In genomic region chr11:19982761-19983495, GRCh38 we compare ENCODE assay signal across 24 cellular contexts.
DNase-seq lines count a peak whose midpoint lies in the region; ATAC-seq and TF ChIP-seq lines count a peak whose summit lies in the region.
"Had no signal": no experiment of that assay in that cellular context is flagged by ENCODE, and none has a peak within 500 bp of the region (broad histone marks: within the 10 kb centered on the region; RNA-seq: fewer than 3 reads in every experiment).

No MANE protein-coding gene starts in this region.

- H3K27me3 ChIP-seq in left ventricle myocardium inferior (ENCODE audit: low read depth) (no peaks in the 10 kb centered on the region), fibroblast of lung (ENCODE audit: control insufficient read depth, insufficient read depth, low read length) (no peaks in the 10 kb centered on the region), osteoblast (ENCODE audit: insufficient read depth, low read length) (no peaks in the 10 kb centered on the region)
- H3K27me3 ChIP-seq: gastrocnemius medialis, tibial nerve had no signal

- H2AFZ ChIP-seq in fibroblast of lung (ENCODE audit: low read length) (no peak overlapping the region), osteoblast (ENCODE audit: low read length) (no peak overlapping the region)

- H3K27ac Mint-ChIP-seq in activated CD4-positive, alpha-beta T cell treated with anti-CD3 and anti-CD28 coated beads, Interleukin-2, amount 10 ng/mL, durations not matched to agents 24 days and 14 days, result no peak overlapping the region
- no peak overlapping the region for H3K27ac Mint-ChIP-seq in activated CD4-positive, alpha-beta memory T cell treated with anti-CD3 and anti-CD28 coated beads for 36 hours
- H3K27ac Mint-ChIP-seq: activated CD8-positive, alpha-beta memory T cell treated with anti-CD3 and anti-CD28 coated beads, Interleukin-2, amount 10 ng/mL, durations not matched to agents 7 days and 5 days; activated naive CD8-positive, alpha-beta T cell treated with anti-CD3 and anti-CD28 coated beads for 36 hours; activated T-helper 17 cell treated with anti-CD3 and anti-CD28 coated beads, Interleukin-2, amount 50 U/mL, for 72 hours had no signal

- H3K9ac ChIP-seq in fibroblast of lung (ENCODE audit: insufficient read depth, low read length), result no peak overlapping the region

- H3K36me3 ChIP-seq in left ventricle myocardium inferior (no peaks in the 10 kb centered on the region), fibroblast of lung (ENCODE audit: control insufficient read depth, insufficient read depth, low read length) (peaks cover 3% of the 10 kb centered on the region), osteoblast (ENCODE audit: insufficient read depth, low read length) (peaks cover 4% of the 10 kb centered on the region)
- H3K36me3 ChIP-seq: gastrocnemius medialis, HAP-1 had no signal

- H3K4me3 ChIP-seq in left ventricle myocardium inferior (no peak overlapping the region), fibroblast of lung (replicated peaks in 1 of 4; ENCODE audit: control extremely low read depth in 1 of 4, insufficient read depth in 1 of 4, low read depth in 3 of 4, low read length in 4 of 4) (no peak overlapping the region), osteoblast (ENCODE audit: insufficient read depth, low read length) (no peak overlapping the region)
- H3K4me3 ChIP-seq: gastrocnemius medialis, HAP-1, lung, tibial nerve had no signal

- H3K27me3 Mint-ChIP-seq in activated CD4-positive, alpha-beta T cell treated with anti-CD3 and anti-CD28 coated beads, Interleukin-2, amount 10 ng/mL, durations not matched to agents 24 days and 14 days, result peaks cover 5% of the 10 kb centered on the region
- no peaks in the 10 kb centered on the region for H3K27me3 Mint-ChIP-seq in activated CD4-positive, alpha-beta memory T cell treated with anti-CD3 and anti-CD28 coated beads for 36 hours
- H3K27me3 Mint-ChIP-seq: activated T-helper 17 cell treated with anti-CD3 and anti-CD28 coated beads, Interleukin-2, amount 50 U/mL, for 72 hours had no signal

- CTCF ChIA-PET in activated CD4-positive, alpha-beta memory T cell treated with anti-CD3 and anti-CD28 coated beads for 36 hours (lab: Charles Lee), result no interaction called here

- intact Hi-C loops in left ventricle myocardium inferior (cut with micrococcal nuclease), result no loop called here
- intact Hi-C loops in Right ventricle myocardium superior (cut with DNase I), result no loop called here
- intact Hi-C loops in activated CD4-positive, alpha-beta T cell treated with anti-CD3 and anti-CD28 coated beads, Interleukin-2, amount 10 ng/mL, durations not matched to agents 24 days and 14 days (cut with micrococcal nuclease), result no loop called here
- intact Hi-C loops in activated CD4-positive, alpha-beta memory T cell treated with anti-CD3 and anti-CD28 coated beads for 36 hours (cut with micrococcal nuclease), result no loop called here

- H3K36me3 Mint-ChIP-seq in activated CD4-positive, alpha-beta T cell treated with anti-CD3 and anti-CD28 coated beads, Interleukin-2, amount 10 ng/mL, durations not matched to agents 24 days and 14 days (ENCODE audit: low read depth), result no peaks in the 10 kb centered on the region
- H3K36me3 Mint-ChIP-seq in activated CD4-positive, alpha-beta memory T cell treated with anti-CD3 and anti-CD28 coated beads for 36 hours, result no peaks in the 10 kb centered on the region
- H3K36me3 Mint-ChIP-seq: activated CD8-positive, alpha-beta memory T cell treated with anti-CD3 and anti-CD28 coated beads, Interleukin-2, amount 10 ng/mL, durations not matched to agents 7 days and 5 days; activated naive CD8-positive, alpha-beta T cell treated with anti-CD3 and anti-CD28 coated beads for 36 hours had no signal

- TF ChIP-seq CTCF in left ventricle myocardium inferior (IDR thresholded peaks at IDR 0.05; ENCODE audit: borderline replicate concordance) (no peak), fibroblast of lung (conservative IDR thresholded peaks at IDR 0.05 in 1 of 2, IDR thresholded peaks at IDR 0.05 in 1 of 2; ENCODE audit: low read depth in 1 of 2, low read length in 2 of 2) (no peak), osteoblast (IDR thresholded peaks at IDR 0.05; ENCODE audit: extremely low read depth, low read depth, low read length) (no peak)

- H3K9me3 ChIP-seq in left ventricle myocardium inferior (replicated peaks), result no peaks in the 10 kb centered on the region
- H3K9me3 ChIP-seq in fibroblast of lung (ENCODE audit: control insufficient read depth, insufficient read depth, low read depth, low read length), result no peaks in the 10 kb centered on the region
- H3K9me3 ChIP-seq in osteoblast (ENCODE audit: low read depth, low read length), result no peaks in the 10 kb centered on the region
- H3K9me3 ChIP-seq: gastrocnemius medialis, HAP-1, tibial nerve had no signal

- no peak for ATAC-seq in Right ventricle myocardium superior (ENCODE audit: poor library complexity)
- ATAC-seq: activated CD8-positive, alpha-beta memory T cell treated with anti-CD3 and anti-CD28 coated beads, Interleukin-2, amount 10 ng/mL, durations not matched to agents 7 days and 5 days; activated T-helper 17 cell treated with anti-CD3 and anti-CD28 coated beads, Interleukin-2, amount 50 U/mL, for 72 hours; gastrocnemius medialis had no signal

- DNase-seq in left ventricle myocardium inferior (no peak), Right ventricle myocardium superior (no peak), fibroblast of lung (ENCODE audit: low read depth in 2 of 2) (peak; percentile 51 to 69), osteoblast (ENCODE audit: insufficient read length, low spot score, missing footprints) (no peak), anterior cingulate cortex (lab: John Stamatoyannopoulos, UW) (no peak)
- DNase-seq in effector CD4-positive, alpha-beta T cell, result no peak
- DNase-seq in activated CD4-positive, alpha-beta T cell treated with anti-CD3 and anti-CD28 coated beads, Interleukin-2, amount 10 ng/mL, durations not matched to agents 24 days and 14 days, result no peak
- DNase-seq in activated CD4-positive, alpha-beta memory T cell treated with anti-CD3 and anti-CD28 coated beads for 36 hours, result no peak
- DNase-seq: activated CD4-positive, alpha-beta T cell treated with anti-CD3 and anti-CD28 coated beads for 48 hours; activated CD8-positive, alpha-beta memory T cell treated with anti-CD3 and anti-CD28 coated beads, Interleukin-2, amount 10 ng/mL, durations not matched to agents 7 days and 5 days; activated naive CD8-positive, alpha-beta T cell treated with anti-CD3 and anti-CD28 coated beads for 36 hours; dermis blood vessel endothelial cell; DND-41; gastrocnemius medialis; MV-4-11; NCI-H1694; NCI-H526 treated with DMSO at 0.1 percent for 48 hours; stimulated activated CD4-positive, alpha-beta T cell treated with anti-CD3 and anti-CD28 coated beads, Interleukin-4, amount 100 ng/mL, for 24 hours; stimulated activated naive CD4-positive, alpha-beta T cell treated with Interleukin-2 at 50 U/mL for 16 hours; SW 1271 had no signal

- H3K79me2 ChIP-seq in fibroblast of lung (ENCODE audit: control insufficient read depth, insufficient read depth, low read length), result peaks cover 7% of the 10 kb centered on the region
- H3K79me2 ChIP-seq in osteoblast (ENCODE audit: insufficient read depth, low read length), result peaks cover 47% of the 10 kb centered on the region

- peaks cover 81% of the 10 kb centered on the region for H3K4me1 ChIP-seq in left ventricle myocardium inferior
- H3K4me1 ChIP-seq in fibroblast of lung (ENCODE audit: control insufficient read depth, extremely low read depth, insufficient read depth, low read length), result peaks cover 10% of the 10 kb centered on the region
- H3K4me1 ChIP-seq in osteoblast (ENCODE audit: insufficient read depth, low read length), result peaks cover 43% of the 10 kb centered on the region
- H3K4me1 ChIP-seq: HAP-1 had no signal

- POLR2A ChIA-PET in activated CD4-positive, alpha-beta memory T cell treated with anti-CD3 and anti-CD28 coated beads for 36 hours (lab: Charles Lee), result no interaction called here

- no peaks in the 10 kb centered on the region for H4K20me1 ChIP-seq in fibroblast of lung (ENCODE audit: control insufficient read depth, extremely low read depth, insufficient read depth, low read length)
- no peaks in the 10 kb centered on the region for H4K20me1 ChIP-seq in osteoblast (ENCODE audit: insufficient read depth, low read length)

- no peaks in the 10 kb centered on the region for H3K9me3 Mint-ChIP-seq in activated CD4-positive, alpha-beta T cell treated with anti-CD3 and anti-CD28 coated beads, Interleukin-2, amount 10 ng/mL, durations not matched to agents 24 days and 14 days
- no peaks in the 10 kb centered on the region for H3K9me3 Mint-ChIP-seq in activated CD4-positive, alpha-beta memory T cell treated with anti-CD3 and anti-CD28 coated beads for 36 hours
- H3K9me3 Mint-ChIP-seq: activated naive CD8-positive, alpha-beta T cell treated with anti-CD3 and anti-CD28 coated beads for 36 hours; activated T-helper 17 cell treated with anti-CD3 and anti-CD28 coated beads, Interleukin-2, amount 50 U/mL, for 72 hours had no signal

- no peak overlapping the region for H3K4me3 Mint-ChIP-seq in activated CD4-positive, alpha-beta T cell treated with anti-CD3 and anti-CD28 coated beads, Interleukin-2, amount 10 ng/mL, durations not matched to agents 24 days and 14 days
- no peak overlapping the region for H3K4me3 Mint-ChIP-seq in activated CD4-positive, alpha-beta memory T cell treated with anti-CD3 and anti-CD28 coated beads for 36 hours
- H3K4me3 Mint-ChIP-seq: activated CD8-positive, alpha-beta memory T cell treated with anti-CD3 and anti-CD28 coated beads, Interleukin-2, amount 10 ng/mL, durations not matched to agents 7 days and 5 days; activated naive CD8-positive, alpha-beta T cell treated with anti-CD3 and anti-CD28 coated beads for 36 hours; activated T-helper 17 cell treated with anti-CD3 and anti-CD28 coated beads, Interleukin-2, amount 50 U/mL, for 72 hours had no signal

- peaks cover 8% of the 10 kb centered on the region for H3K4me1 Mint-ChIP-seq in activated CD4-positive, alpha-beta T cell treated with anti-CD3 and anti-CD28 coated beads, Interleukin-2, amount 10 ng/mL, durations not matched to agents 24 days and 14 days
- H3K4me1 Mint-ChIP-seq in activated CD4-positive, alpha-beta memory T cell treated with anti-CD3 and anti-CD28 coated beads for 36 hours (ENCODE audit: low read depth), result peaks cover 10% of the 10 kb centered on the region

- H3K4me2 ChIP-seq in fibroblast of lung (ENCODE audit: extremely low read depth, insufficient read depth, low read length) (no peak overlapping the region), osteoblast (ENCODE audit: insufficient read depth, low read length) (no peak overlapping the region)

- H3K27ac ChIP-seq in left ventricle myocardium inferior (replicated peaks), result peak overlapping the region; percentile 16
- no peak overlapping the region for H3K27ac ChIP-seq in fibroblast of lung (ENCODE audit: insufficient read depth, low read length)
- H3K27ac ChIP-seq in osteoblast (ENCODE audit: low read depth, low read length), result peak overlapping the region; percentile 47
- H3K27ac ChIP-seq: gastrocnemius medialis, tibial nerve had no signal

Comparison
In these comparisons a context has a peak if more than half of its experiments do, and no peak if none do; other contexts are left out.
1. DNase-seq: peak in fibroblast of lung (2 of 2); none in left ventricle myocardium inferior (single experiment), Right ventricle myocardium superior (single experiment), osteoblast (single experiment), effector CD4-positive, alpha-beta T cell (single experiment), anterior cingulate cortex (0 of 58), activated CD4-positive, alpha-beta T cell treated with anti-CD3 and anti-CD28 coated beads, Interleukin-2, amount 10 ng/mL, durations not matched to agents 24 days and 14 days (single experiment) and activated CD4-positive, alpha-beta memory T cell treated with anti-CD3 and anti-CD28 coated beads for 36 hours (single experiment).